Comparison of ENCODE assay signal across 1 cellular context in the genomic region with DNA sequence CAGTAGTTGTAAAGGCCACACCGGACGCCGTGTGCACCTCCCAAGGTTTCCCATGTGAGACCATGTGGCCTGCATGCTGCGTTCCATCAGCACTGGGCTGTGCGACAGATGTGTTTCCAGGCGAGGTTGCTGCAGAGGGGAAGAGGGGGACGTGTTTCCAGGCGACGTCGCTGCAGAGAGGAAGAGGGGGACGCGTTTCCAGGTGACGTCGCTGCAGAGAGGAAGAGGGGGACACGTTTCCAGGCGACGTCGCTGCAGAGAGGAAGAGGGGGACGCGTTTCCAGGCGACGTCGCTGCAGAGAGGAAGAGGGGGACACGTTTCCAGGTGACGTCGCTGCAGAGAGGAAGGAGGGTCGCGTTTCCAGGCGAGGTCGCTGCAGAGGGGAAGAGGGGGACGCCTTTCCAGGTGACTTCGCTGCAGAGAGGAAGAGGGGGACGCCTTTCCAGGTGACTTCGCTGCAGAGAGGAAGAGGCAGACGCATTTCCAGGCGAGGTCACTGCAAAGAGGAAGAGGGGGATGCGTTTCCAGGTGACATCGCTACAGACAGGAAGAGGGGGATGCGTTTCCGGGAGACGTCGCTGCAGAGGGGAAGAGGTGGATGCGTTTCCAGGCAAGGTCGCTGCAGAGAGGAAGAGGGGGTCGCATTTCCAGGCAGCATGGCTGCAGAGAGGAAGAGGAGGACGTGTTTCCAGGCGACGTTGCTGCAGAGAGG.
TF ChIP-seq lines count a peak whose summit lies in the region.

No MANE protein-coding gene starts in this region.

TF ChIP-seq in H1, 55 proteins besides CTCF, POLR2A, EP300 and RAD21:
- TF ChIP-seq TAF1 (IDR thresholded peaks at IDR 0.05; ENCODE audit: low read depth, low read length), result no peak
- no peak for TF ChIP-seq POU5F1 (IDR thresholded peaks at IDR 0.05; ENCODE audit: low read depth, low read length)
- TF ChIP-seq EGR1 (IDR thresholded peaks at IDR 0.05; ENCODE audit: borderline replicate concordance, low read depth, low read length), result 0 out of 2 replicates have a peak, but pooled peaks have one; percentile 49
- TF ChIP-seq, protein P1, sequence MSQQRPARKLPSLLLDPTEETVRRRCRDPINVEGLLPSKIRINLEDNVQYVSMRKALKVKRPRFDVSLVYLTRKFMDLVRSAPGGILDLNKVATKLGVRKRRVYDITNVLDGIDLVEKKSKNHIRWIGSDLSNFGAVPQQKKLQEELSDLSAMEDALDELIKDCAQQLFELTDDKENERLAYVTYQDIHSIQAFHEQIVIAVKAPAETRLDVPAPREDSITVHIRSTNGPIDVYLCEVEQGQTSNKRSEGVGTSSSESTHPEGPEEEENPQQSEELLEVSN (IDR thresholded peaks at IDR 0.05), result peak; percentile 61; the same call in 1 of the 2 replicates
- no peak for TF ChIP-seq TBP (IDR thresholded peaks at IDR 0.05; ENCODE audit: low read depth, low read length)
- TF ChIP-seq KDM5A (IDR thresholded peaks at IDR 0.05; ENCODE audit: low read length), result no peak
- TF ChIP-seq RBBP5 (IDR thresholded peaks at IDR 0.05; ENCODE audit: borderline replicate concordance, low read depth, low read length), result no peak
- no peak for TF ChIP-seq RXRA (IDR thresholded peaks at IDR 0.05; ENCODE audit: insufficient read depth, low read depth, low read length)
- TF ChIP-seq GABPA (IDR thresholded peaks at IDR 0.05; ENCODE audit: borderline replicate concordance, insufficient read depth, low read length), result peak; percentile 96
- TF ChIP-seq ZNF274 (IDR thresholded peaks at IDR 0.05; ENCODE audit: borderline replicate concordance, extremely low read depth, low read length), result no peak
- no peak for TF ChIP-seq YY1 (IDR thresholded peaks at IDR 0.05; ENCODE audit: low read depth, low read length)
- TF ChIP-seq CBX8 (IDR thresholded peaks at IDR 0.05; ENCODE audit: borderline replicate concordance, low read depth, low read length), result no peak
- TF ChIP-seq SRF (IDR thresholded peaks at IDR 0.05; ENCODE audit: low read depth, low read length), result peak; percentile 60; the same call in 1 of the 2 replicates
- no peak for TF ChIP-seq KDM1A (IDR thresholded peaks at IDR 0.05; ENCODE audit: borderline replicate concordance, low read length)
- TF ChIP-seq CREB1 (IDR thresholded peaks at IDR 0.05), result peak; percentile 31; the same call in 1 of the 2 replicates
- TF ChIP-seq SIN3A (conservative IDR thresholded peaks at IDR 0.05 in 1 of 2, IDR thresholded peaks at IDR 0.05 in 1 of 2; ENCODE audit: low read depth in 1 of 2, low read length in 2 of 2), result no peak
- no peak for TF ChIP-seq PHF8 (conservative IDR thresholded peaks at IDR 0.05; ENCODE audit: low read depth, low read length)
- no peak for TF ChIP-seq KDM4A (IDR thresholded peaks at IDR 0.05; ENCODE audit: low read depth, low read length, severe bottlenecking)
- TF ChIP-seq NRF1 (IDR thresholded peaks at IDR 0.05; ENCODE audit: low read depth, low read length), result no peak
- TF ChIP-seq HDAC2 (IDR thresholded peaks at IDR 0.05; ENCODE audit: borderline replicate concordance in 1 of 2, low read depth in 2 of 2, low read length in 2 of 2), result no peak
- TF ChIP-seq JUN (IDR thresholded peaks at IDR 0.05; ENCODE audit: low read depth, low read length), result no peak
- no peak for TF ChIP-seq HDAC6 (IDR thresholded peaks at IDR 0.05; ENCODE audit: low read depth, low read length)
- TF ChIP-seq CHD1 (IDR thresholded peaks at IDR 0.05; ENCODE audit: low read depth, low read length), result no peak
- no peak for TF ChIP-seq TEAD4 (IDR thresholded peaks at IDR 0.05; ENCODE audit: low read depth, low read length)
- TF ChIP-seq POLR2AphosphoS5 (IDR thresholded peaks at IDR 0.05; ENCODE audit: low read depth, low read length), result no peak
- no peak for TF ChIP-seq SP4 (IDR thresholded peaks at IDR 0.05; ENCODE audit: low read length)
- TF ChIP-seq, protein P2, sequence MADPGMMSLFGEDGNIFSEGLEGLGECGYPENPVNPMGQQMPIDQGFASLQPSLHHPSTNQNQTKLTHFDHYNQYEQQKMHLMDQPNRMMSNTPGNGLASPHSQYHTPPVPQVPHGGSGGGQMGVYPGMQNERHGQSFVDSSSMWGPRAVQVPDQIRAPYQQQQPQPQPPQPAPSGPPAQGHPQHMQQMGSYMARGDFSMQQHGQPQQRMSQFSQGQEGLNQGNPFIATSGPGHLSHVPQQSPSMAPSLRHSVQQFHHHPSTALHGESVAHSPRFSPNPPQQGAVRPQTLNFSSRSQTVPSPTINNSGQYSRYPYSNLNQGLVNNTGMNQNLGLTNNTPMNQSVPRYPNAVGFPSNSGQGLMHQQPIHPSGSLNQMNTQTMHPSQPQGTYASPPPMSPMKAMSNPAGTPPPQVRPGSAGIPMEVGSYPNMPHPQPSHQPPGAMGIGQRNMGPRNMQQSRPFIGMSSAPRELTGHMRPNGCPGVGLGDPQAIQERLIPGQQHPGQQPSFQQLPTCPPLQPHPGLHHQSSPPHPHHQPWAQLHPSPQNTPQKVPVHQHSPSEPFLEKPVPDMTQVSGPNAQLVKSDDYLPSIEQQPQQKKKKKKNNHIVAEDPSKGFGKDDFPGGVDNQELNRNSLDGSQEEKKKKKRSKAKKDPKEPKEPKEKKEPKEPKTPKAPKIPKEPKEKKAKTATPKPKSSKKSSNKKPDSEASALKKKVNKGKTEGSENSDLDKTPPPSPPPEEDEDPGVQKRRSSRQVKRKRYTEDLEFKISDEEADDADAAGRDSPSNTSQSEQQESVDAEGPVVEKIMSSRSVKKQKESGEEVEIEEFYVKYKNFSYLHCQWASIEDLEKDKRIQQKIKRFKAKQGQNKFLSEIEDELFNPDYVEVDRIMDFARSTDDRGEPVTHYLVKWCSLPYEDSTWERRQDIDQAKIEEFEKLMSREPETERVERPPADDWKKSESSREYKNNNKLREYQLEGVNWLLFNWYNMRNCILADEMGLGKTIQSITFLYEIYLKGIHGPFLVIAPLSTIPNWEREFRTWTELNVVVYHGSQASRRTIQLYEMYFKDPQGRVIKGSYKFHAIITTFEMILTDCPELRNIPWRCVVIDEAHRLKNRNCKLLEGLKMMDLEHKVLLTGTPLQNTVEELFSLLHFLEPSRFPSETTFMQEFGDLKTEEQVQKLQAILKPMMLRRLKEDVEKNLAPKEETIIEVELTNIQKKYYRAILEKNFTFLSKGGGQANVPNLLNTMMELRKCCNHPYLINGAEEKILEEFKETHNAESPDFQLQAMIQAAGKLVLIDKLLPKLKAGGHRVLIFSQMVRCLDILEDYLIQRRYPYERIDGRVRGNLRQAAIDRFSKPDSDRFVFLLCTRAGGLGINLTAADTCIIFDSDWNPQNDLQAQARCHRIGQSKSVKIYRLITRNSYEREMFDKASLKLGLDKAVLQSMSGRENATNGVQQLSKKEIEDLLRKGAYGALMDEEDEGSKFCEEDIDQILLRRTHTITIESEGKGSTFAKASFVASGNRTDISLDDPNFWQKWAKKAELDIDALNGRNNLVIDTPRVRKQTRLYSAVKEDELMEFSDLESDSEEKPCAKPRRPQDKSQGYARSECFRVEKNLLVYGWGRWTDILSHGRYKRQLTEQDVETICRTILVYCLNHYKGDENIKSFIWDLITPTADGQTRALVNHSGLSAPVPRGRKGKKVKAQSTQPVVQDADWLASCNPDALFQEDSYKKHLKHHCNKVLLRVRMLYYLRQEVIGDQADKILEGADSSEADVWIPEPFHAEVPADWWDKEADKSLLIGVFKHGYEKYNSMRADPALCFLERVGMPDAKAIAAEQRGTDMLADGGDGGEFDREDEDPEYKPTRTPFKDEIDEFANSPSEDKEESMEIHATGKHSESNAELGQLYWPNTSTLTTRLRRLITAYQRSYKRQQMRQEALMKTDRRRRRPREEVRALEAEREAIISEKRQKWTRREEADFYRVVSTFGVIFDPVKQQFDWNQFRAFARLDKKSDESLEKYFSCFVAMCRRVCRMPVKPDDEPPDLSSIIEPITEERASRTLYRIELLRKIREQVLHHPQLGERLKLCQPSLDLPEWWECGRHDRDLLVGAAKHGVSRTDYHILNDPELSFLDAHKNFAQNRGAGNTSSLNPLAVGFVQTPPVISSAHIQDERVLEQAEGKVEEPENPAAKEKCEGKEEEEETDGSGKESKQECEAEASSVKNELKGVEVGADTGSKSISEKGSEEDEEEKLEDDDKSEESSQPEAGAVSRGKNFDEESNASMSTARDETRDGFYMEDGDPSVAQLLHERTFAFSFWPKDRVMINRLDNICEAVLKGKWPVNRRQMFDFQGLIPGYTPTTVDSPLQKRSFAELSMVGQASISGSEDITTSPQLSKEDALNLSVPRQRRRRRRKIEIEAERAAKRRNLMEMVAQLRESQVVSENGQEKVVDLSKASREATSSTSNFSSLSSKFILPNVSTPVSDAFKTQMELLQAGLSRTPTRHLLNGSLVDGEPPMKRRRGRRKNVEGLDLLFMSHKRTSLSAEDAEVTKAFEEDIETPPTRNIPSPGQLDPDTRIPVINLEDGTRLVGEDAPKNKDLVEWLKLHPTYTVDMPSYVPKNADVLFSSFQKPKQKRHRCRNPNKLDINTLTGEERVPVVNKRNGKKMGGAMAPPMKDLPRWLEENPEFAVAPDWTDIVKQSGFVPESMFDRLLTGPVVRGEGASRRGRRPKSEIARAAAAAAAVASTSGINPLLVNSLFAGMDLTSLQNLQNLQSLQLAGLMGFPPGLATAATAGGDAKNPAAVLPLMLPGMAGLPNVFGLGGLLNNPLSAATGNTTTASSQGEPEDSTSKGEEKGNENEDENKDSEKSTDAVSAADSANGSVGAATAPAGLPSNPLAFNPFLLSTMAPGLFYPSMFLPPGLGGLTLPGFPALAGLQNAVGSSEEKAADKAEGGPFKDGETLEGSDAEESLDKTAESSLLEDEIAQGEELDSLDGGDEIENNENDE (IDR thresholded peaks at IDR 0.05; ENCODE audit: insufficient replicate concordance, low read length), result no peak
- TF ChIP-seq JUND (IDR thresholded peaks at IDR 0.05; ENCODE audit: low read length), result no peak
- TF ChIP-seq NANOG (IDR thresholded peaks at IDR 0.05; ENCODE audit: insufficient read depth, low read depth, low read length, poor library complexity, severe bottlenecking), result no peak
- TF ChIP-seq, protein P3, sequence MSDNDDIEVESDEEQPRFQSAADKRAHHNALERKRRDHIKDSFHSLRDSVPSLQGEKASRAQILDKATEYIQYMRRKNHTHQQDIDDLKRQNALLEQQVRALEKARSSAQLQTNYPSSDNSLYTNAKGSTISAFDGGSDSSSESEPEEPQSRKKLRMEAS (IDR thresholded peaks at IDR 0.05), result peak; percentile 73
- TF ChIP-seq CBX5 (IDR thresholded peaks at IDR 0.05; ENCODE audit: low read depth, low read length), result no peak
- TF ChIP-seq, protein P4, sequence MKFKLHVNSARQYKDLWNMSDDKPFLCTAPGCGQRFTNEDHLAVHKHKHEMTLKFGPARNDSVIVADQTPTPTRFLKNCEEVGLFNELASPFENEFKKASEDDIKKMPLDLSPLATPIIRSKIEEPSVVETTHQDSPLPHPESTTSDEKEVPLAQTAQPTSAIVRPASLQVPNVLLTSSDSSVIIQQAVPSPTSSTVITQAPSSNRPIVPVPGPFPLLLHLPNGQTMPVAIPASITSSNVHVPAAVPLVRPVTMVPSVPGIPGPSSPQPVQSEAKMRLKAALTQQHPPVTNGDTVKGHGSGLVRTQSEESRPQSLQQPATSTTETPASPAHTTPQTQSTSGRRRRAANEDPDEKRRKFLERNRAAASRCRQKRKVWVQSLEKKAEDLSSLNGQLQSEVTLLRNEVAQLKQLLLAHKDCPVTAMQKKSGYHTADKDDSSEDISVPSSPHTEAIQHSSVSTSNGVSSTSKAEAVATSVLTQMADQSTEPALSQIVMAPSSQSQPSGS (IDR thresholded peaks at IDR 0.05; ENCODE audit: low read length), result peak; percentile 97
